Comparison of ENCODE assay signal across 24 cellular contexts in genomic region chr17:67183531-67183930, GRCh38.
"Had no signal": no experiment of that assay in that cellular context is flagged by ENCODE, and none has a peak within 500 bp of the region (broad histone marks: within the 10 kb centered on the region; RNA-seq: fewer than 3 reads in every experiment).

No MANE protein-coding gene starts in this region.

- FAIRE-seq: small intestine had no signal

- H3K27me3 ChIP-seq: cardiac muscle cell, colonic mucosa, dorsolateral prefrontal cortex, heart right ventricle, ovary, tibial artery, upper lobe of right lung had no signal

- H3K27ac ChIP-seq: colonic mucosa, dorsolateral prefrontal cortex, heart right ventricle, left ventricle myocardium inferior, ovary, tibial artery had no signal

- H3K9me3 ChIP-seq: colonic mucosa, heart right ventricle, left ventricle myocardium inferior, ovary, tibial artery, upper lobe of right lung had no signal

- H3K36me3 ChIP-seq: colonic mucosa, ovary had no signal

- H3K4me1 ChIP-seq: colonic mucosa, tibial artery had no signal

- DNase-seq: activated B cell treated with CpG ODN at 0.5 μM for 24 hours; activated CD8-positive, alpha-beta memory T cell treated with anti-CD3 and anti-CD28 coated beads, Interleukin-2, amount 10 ng/mL, durations not matched to agents 7 days and 5 days; activated CD8-positive, alpha-beta T cell treated with anti-CD3 and anti-CD28 coated beads, Interleukin-2, amount 10 ng/mL, durations not matched to agents 7 days and 5 days; activated naive CD4-positive, alpha-beta T cell; activated T-cell treated with anti-CD3 and anti-CD28 coated beads for 4 hours; activated T-cell treated with anti-CD3 and anti-CD28 coated beads, Interleukin-2, amount 50 U/mL, for 72 hours; aorta; cerebellar nuclear complex; colonic mucosa; dorsolateral prefrontal cortex; effector memory CD4-positive, alpha-beta T cell; erythroblast; foreskin melanocyte; heart right ventricle; left ventricle myocardium inferior; mammary epithelial cell; ovary; small intestine; stimulated activated CD4-positive, alpha-beta T cell treated with anti-CD3 and anti-CD28 coated beads, Interleukin-4, amount 100 ng/mL, for 24 hours; stimulated activated naive CD8-positive, alpha-beta T cell treated with anti-CD3 and anti-CD28 coated beads, Interleukin-15, amount 100 ng/mL, for 72 hours; T-cell; tibial artery; upper lobe of right lung had no signal

- H3K4me3 ChIP-seq: cardiac muscle cell, colonic mucosa, dorsolateral prefrontal cortex, heart right ventricle, left ventricle myocardium inferior, ovary, tibial artery, upper lobe of right lung had no signal
